ENCODE assay signal across 13 cellular contexts in the genomic region with DNA sequence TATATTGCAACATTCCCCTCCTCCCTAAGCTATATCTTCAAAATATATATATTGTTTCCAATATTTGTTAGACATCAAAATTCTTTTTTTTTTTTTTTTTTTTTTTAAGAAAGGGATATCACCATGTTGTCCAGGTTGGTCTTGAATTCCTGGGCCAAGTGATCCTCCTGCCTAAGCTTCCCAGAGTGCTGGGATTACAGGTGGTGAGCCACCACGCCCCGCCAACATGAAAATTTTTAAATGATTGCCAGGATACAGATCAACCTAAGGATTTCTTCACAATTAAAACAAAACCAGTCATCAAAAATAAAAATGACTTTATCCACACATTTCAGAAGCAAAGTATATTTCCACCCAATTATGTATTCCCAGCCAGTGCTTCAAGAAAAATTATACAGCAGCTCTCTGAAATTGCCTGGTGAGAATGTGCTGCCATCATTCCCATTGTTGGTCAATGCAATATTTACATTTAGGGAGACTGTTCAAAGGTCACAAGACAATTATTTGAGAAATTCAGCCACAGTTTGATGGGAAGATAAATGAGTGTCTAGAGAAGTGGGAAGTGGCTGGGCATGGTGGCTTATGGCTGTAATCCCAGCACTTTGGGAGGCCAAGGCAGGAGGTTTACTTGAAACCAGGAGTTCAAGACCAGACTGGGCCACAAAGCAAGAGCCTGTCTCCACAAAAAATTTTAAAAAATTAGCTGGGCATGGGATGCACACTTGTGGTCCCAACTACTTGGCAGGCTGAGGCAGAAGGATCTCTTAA.
DNase-seq lines count a peak whose midpoint lies in the region; ATAC-seq lines count a peak whose summit lies in the region.
"Had no signal": no experiment of that assay in that cellular context is flagged by ENCODE, and none has a peak within 500 bp of the region (broad histone marks: within the 10 kb centered on the region; RNA-seq: fewer than 3 reads in every experiment).

No MANE protein-coding gene starts in this region.

- peaks cover 77% of the 10 kb centered on the region for H3K36me3 Mint-ChIP-seq in activated CD8-positive, alpha-beta T cell treated with anti-CD3 and anti-CD28 coated beads, Interleukin-2, amount 10 ng/mL, durations not matched to agents 7 days and 5 days (ENCODE audit: low read depth)
- peaks cover 30% of the 10 kb centered on the region for H3K36me3 Mint-ChIP-seq in memory B cell
- H3K36me3 Mint-ChIP-seq: type B pancreatic cell had no signal

- peaks cover 56% of the 10 kb centered on the region for H3K4me1 Mint-ChIP-seq in activated CD8-positive, alpha-beta T cell treated with anti-CD3 and anti-CD28 coated beads, Interleukin-2, amount 10 ng/mL, durations not matched to agents 7 days and 5 days (ENCODE audit: low read depth)
- H3K4me1 Mint-ChIP-seq in memory B cell = peaks cover 49% of the 10 kb centered on the region

- peak overlapping the region; percentile 71 for H3K4me3 Mint-ChIP-seq in activated CD8-positive, alpha-beta T cell treated with anti-CD3 and anti-CD28 coated beads, Interleukin-2, amount 10 ng/mL, durations not matched to agents 7 days and 5 days
- peak overlapping the region; percentile 32 for H3K4me3 Mint-ChIP-seq in memory B cell
- H3K4me3 Mint-ChIP-seq: type B pancreatic cell had no signal

- peak; percentile 66 for DNase-seq in Caki2 (ENCODE audit: low read depth)
- peak; percentile 69 for DNase-seq in HuH-7 (ENCODE audit: low spot score)
- DNase-seq in activated CD8-positive, alpha-beta T cell treated with anti-CD3 and anti-CD28 coated beads, Interleukin-2, amount 10 ng/mL, durations not matched to agents 7 days and 5 days = no peak
- DNase-seq in memory B cell (ENCODE audit: low spot score in 2 of 2) = no peak
- DNase-seq in G401 (ENCODE audit: low spot score) = no peak
- DNase-seq in NOMO-1 treated with DMSO at 0.1 percent for 48 hours (lab: John Stamatoyannopoulos, UW; ENCODE audit: unreplicated experiment) = no peak
- no peak for DNase-seq in stimulated activated CD4-positive, alpha-beta T cell treated with anti-CD3 and anti-CD28 coated beads, Interleukin-2, amount 100 ng/mL, for 24 hours
- DNase-seq: activated CD8-positive, alpha-beta memory T cell treated with anti-CD3 and anti-CD28 coated beads, Interleukin-2, amount 50 U/mL, for 48 hours; heart right ventricle; NCI-H2171 treated with DMSO at 0.1 percent for 48 hours; occipital lobe had no signal

- CTCF ChIA-PET in activated CD8-positive, alpha-beta T cell treated with anti-CD3 and anti-CD28 coated beads, Interleukin-2, amount 10 ng/mL, durations not matched to agents 7 days and 5 days (lab: Charles Lee) = no interaction called here

- no peaks in the 10 kb centered on the region for H3K27me3 Mint-ChIP-seq in activated CD8-positive, alpha-beta T cell treated with anti-CD3 and anti-CD28 coated beads, Interleukin-2, amount 10 ng/mL, durations not matched to agents 7 days and 5 days (ENCODE audit: low read depth)
- no peaks in the 10 kb centered on the region for H3K27me3 Mint-ChIP-seq in memory B cell
- H3K27me3 Mint-ChIP-seq: type B pancreatic cell had no signal

- no peak for ATAC-seq in activated CD8-positive, alpha-beta T cell treated with anti-CD3 and anti-CD28 coated beads, Interleukin-2, amount 10 ng/mL, durations not matched to agents 7 days and 5 days
- ATAC-seq in memory B cell (ENCODE audit: low read depth) (no peak), GM18870 (IDR thresholded peaks at IDR 0.05; ENCODE audit: unreplicated experiment) (no peak)
- ATAC-seq: heart right ventricle had no signal

- in situ Hi-C loops in Caki2 (cut with HindIII; ENCODE audit: low pct_unique_long_range_greater_than_20kb, low sequenced_read_pairs) (no loop called here), G401 (cut with HindIII; ENCODE audit: low sequenced_read_pairs) (no loop called here)

- H3K27ac Mint-ChIP-seq in activated CD8-positive, alpha-beta T cell treated with anti-CD3 and anti-CD28 coated beads, Interleukin-2, amount 10 ng/mL, durations not matched to agents 7 days and 5 days = peak overlapping the region; percentile 73
- H3K27ac Mint-ChIP-seq in memory B cell = peak overlapping the region; percentile 78
- H3K27ac Mint-ChIP-seq: type B pancreatic cell had no signal

- no peaks in the 10 kb centered on the region for H3K9me3 Mint-ChIP-seq in activated CD8-positive, alpha-beta T cell treated with anti-CD3 and anti-CD28 coated beads, Interleukin-2, amount 10 ng/mL, durations not matched to agents 7 days and 5 days (ENCODE audit: insufficient read depth)
- no peaks in the 10 kb centered on the region for H3K9me3 Mint-ChIP-seq in memory B cell

- POLR2A ChIA-PET in activated CD8-positive, alpha-beta T cell treated with anti-CD3 and anti-CD28 coated beads, Interleukin-2, amount 10 ng/mL, durations not matched to agents 7 days and 5 days (lab: Charles Lee) = interaction anchor here (0.9 to 5.2 kb wide), 4 partner anchors 9 to 170 kb away, joined by 3 to 104 read pairs (median 4); no protein-coding TSS in a partner anchor

Comparison
In these comparisons a context has a peak if more than half of its experiments do, and no peak if none do; other contexts are left out.
1. DNase-seq: peak in Caki2 (single experiment) and HuH-7 (single experiment); none in activated CD8-positive, alpha-beta T cell treated with anti-CD3 and anti-CD28 coated beads, Interleukin-2, amount 10 ng/mL, durations not matched to agents 7 days and 5 days (single experiment), memory B cell (0 of 2), G401 (single experiment), NOMO-1 treated with DMSO at 0.1 percent for 48 hours (single experiment) and stimulated activated CD4-positive, alpha-beta T cell treated with anti-CD3 and anti-CD28 coated beads, Interleukin-2, amount 100 ng/mL, for 24 hours (0 of 2).